1 cellular context compared by ENCODE assay signal in the genomic region with DNA sequence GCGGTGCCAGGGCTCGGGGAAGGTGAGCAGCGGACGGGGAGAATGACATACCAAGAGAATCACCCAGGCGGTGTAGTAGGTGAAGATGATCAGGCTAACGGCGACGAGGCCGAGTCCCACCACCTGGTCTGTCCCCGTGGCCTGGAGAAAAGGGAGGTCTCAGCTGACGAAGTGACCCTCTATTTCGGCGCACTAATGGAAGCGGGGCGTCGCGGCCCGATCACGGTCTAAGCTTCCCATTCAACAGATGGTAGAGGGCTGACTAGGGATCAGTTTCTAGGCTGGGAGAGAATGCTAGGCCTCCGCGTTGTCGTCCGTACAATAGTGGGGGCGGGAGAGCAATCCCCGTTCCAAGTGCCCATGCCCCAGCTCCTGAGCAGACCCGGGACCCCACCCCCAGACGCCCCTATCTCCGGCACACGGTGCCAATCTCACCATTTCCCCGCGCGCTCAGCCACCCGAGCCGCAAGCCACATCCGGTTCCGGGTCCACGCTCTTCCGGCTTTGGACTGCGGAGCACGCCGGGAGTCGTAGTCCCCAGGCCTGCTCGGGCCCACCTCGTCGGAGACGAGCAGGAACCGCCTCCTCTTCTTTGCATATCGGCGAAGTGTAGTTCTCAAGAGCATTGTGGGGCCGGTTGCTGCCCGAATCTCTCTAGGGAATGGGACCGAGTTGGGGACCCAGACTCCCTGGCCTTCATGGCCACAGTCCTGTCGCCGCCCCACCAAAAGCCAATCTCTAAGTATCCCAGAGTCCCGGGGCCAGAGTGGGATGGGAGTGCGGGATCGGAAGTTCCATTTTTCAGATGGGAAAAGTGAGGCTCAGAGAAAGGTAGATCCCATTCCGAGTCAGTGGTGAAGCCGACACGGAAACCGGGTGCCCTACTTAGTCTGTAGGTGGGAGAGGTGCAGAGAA.
A peak's percentile ranks its signal among the peaks of the same experiment; 100 is the strongest.
TF ChIP-seq lines count a peak whose summit lies in the region.

TSS of gene DPM2 (minus strand) at position 472 of the 915 bp plus-strand sequence. CDS start at position 438, 34 bp downstream.

TF ChIP-seq in HepG2, 621 proteins besides CTCF, POLR2A, EP300 and RAD21 (continued from another document and continues in another):
- no peak for TF ChIP-seq PATZ1 (CRISPR knock-in tag; IDR thresholded peaks at IDR 0.05)
- no peak for TF ChIP-seq TIGD3 (CRISPR knock-in tag; IDR thresholded peaks at IDR 0.05; ENCODE audit: borderline replicate concordance)
- TF ChIP-seq ISX (CRISPR knock-in tag; conservative IDR thresholded peaks at IDR 0.05) = 0 out of 2 replicates have a peak, but pooled peaks have one; percentile 28
- peak; percentile 32; the same call in 1 of the 2 replicates for TF ChIP-seq FOXK1 (CRISPR knock-in tag; IDR thresholded peaks at IDR 0.05; ENCODE audit: borderline replicate concordance, low read depth)
- TF ChIP-seq ZNF569 (CRISPR knock-in tag; IDR thresholded peaks at IDR 0.05; ENCODE audit: borderline replicate concordance) = no peak
- TF ChIP-seq, protein P1, sequence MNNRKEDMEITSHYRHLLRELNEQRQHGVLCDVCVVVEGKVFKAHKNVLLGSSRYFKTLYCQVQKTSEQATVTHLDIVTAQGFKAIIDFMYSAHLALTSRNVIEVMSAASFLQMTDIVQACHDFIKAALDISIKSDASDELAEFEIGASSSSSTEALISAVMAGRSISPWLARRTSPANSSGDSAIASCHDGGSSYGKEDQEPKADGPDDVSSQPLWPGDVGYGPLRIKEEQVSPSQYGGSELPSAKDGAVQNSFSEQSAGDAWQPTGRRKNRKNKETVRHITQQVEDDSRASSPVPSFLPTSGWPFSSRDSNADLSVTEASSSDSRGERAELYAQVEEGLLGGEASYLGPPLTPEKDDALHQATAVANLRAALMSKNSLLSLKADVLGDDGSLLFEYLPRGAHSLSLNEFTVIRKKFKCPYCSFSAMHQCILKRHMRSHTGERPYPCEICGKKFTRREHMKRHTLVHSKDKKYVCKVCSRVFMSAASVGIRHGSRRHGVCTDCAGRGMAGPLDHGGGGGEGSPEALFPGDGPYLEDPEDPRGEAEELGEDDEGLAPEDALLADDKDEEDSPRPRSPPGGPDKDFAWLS (CRISPR knock-in tag; IDR thresholded peaks at IDR 0.05; ENCODE audit: borderline replicate concordance) = no peak
- no peak for TF ChIP-seq ZFP62 (CRISPR knock-in tag; IDR thresholded peaks at IDR 0.05)
- TF ChIP-seq CREM (IDR thresholded peaks at IDR 0.05) = peak; percentile 89
- TF ChIP-seq CREM (CRISPR knock-in tag; IDR thresholded peaks at IDR 0.05) = no peak
- no peak for TF ChIP-seq ZNF17 (CRISPR knock-in tag; IDR thresholded peaks at IDR 0.05)
- TF ChIP-seq PAXIP1 (CRISPR knock-in tag; conservative IDR thresholded peaks at IDR 0.05) = no peak
- TF ChIP-seq ZNF619 (CRISPR knock-in tag; IDR thresholded peaks at IDR 0.05) = no peak; the same call in 1 of the 2 replicates
- no peak for TF ChIP-seq CCAR2 (optimal IDR thresholded peaks at IDR 0.05; ENCODE audit: low read depth, low read length)
- TF ChIP-seq MYC (CRISPR knock-in tag; IDR thresholded peaks at IDR 0.05; ENCODE audit: borderline replicate concordance) = peak; percentile 62; the same call in 1 of the 2 replicates
- 0 out of 2 replicates have a peak, but pooled peaks have one; percentile 48 for TF ChIP-seq ZNF709 (CRISPR knock-in tag; IDR thresholded peaks at IDR 0.05)
- TF ChIP-seq RAD51 (IDR thresholded peaks at IDR 0.05; ENCODE audit: borderline replicate concordance) = no peak
- TF ChIP-seq BCL6 (CRISPR knock-in tag; IDR thresholded peaks at IDR 0.05) = no peak; the same call in 1 of the 2 replicates
- no peak for TF ChIP-seq SMC3 (IDR thresholded peaks at IDR 0.05; ENCODE audit: low read length)
- no peak; the same call in 1 of the 2 replicates for TF ChIP-seq KDM4B (CRISPR knock-in tag; IDR thresholded peaks at IDR 0.05)
- TF ChIP-seq ZNF784 (CRISPR knock-in tag; IDR thresholded peaks at IDR 0.05; ENCODE audit: borderline replicate concordance) = no peak; the same call in 1 of the 2 replicates
- no peak for TF ChIP-seq CSRNP2 (CRISPR knock-in tag; conservative IDR thresholded peaks at IDR 0.05; ENCODE audit: low read depth)
- TF ChIP-seq, protein P2, sequence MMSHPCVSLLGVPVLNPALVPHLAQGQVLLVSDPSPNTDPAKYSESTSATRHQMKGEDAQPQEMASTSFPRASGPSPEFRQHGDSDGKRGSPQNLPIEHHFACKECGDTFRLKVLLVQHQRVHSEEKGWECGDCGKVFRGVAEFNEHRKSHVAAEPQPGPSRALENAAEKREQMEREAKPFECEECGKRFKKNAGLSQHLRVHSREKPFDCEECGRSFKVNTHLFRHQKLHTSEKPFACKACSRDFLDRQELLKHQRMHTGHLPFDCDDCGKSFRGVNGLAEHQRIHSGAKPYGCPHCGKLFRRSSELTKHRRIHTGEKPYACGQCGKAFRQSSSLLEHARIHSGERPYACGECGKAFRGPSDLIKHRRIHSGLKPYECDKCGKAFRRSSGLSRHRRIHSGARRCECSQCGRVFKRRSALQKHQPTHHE (CRISPR knock-in tag; IDR thresholded peaks at IDR 0.05; ENCODE audit: borderline replicate concordance) = no peak
- TF ChIP-seq ZNF704 (CRISPR knock-in tag; IDR thresholded peaks at IDR 0.05; ENCODE audit: borderline replicate concordance) = no peak
- no peak for TF ChIP-seq ZNF775 (CRISPR knock-in tag; IDR thresholded peaks at IDR 0.05; ENCODE audit: borderline replicate concordance)
- no peak for TF ChIP-seq ZNF530 (CRISPR knock-in tag; IDR thresholded peaks at IDR 0.05; ENCODE audit: low read depth)
- TF ChIP-seq TEAD2 (CRISPR knock-in tag; IDR thresholded peaks at IDR 0.05) = no peak
- TF ChIP-seq ZNF713 (CRISPR knock-in tag; IDR thresholded peaks at IDR 0.05) = no peak
- no peak for TF ChIP-seq ZNF776 (CRISPR knock-in tag; IDR thresholded peaks at IDR 0.05)
- TF ChIP-seq ZFAT (CRISPR knock-in tag; conservative IDR thresholded peaks at IDR 0.05) = no peak
- no peak for TF ChIP-seq ZFP41 (CRISPR knock-in tag; IDR thresholded peaks at IDR 0.05; ENCODE audit: borderline replicate concordance)
- TF ChIP-seq, protein P3, sequence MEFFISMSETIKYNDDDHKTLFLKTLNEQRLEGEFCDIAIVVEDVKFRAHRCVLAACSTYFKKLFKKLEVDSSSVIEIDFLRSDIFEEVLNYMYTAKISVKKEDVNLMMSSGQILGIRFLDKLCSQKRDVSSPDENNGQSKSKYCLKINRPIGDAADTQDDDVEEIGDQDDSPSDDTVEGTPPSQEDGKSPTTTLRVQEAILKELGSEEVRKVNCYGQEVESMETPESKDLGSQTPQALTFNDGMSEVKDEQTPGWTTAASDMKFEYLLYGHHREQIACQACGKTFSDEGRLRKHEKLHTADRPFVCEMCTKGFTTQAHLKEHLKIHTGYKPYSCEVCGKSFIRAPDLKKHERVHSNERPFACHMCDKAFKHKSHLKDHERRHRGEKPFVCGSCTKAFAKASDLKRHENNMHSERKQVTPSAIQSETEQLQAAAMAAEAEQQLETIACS (CRISPR knock-in tag; IDR thresholded peaks at IDR 0.05) = no peak
- no peak for TF ChIP-seq ZFP36 (IDR thresholded peaks at IDR 0.05; ENCODE audit: borderline replicate concordance, low read depth, low read length, partially characterized antibody)
- TF ChIP-seq KAT7 (CRISPR knock-in tag; IDR thresholded peaks at IDR 0.05; ENCODE audit: borderline replicate concordance) = peak; percentile 50; the same call in 1 of the 2 replicates
- peak; percentile 32; the same call in 1 of the 2 replicates for TF ChIP-seq KDM5B (CRISPR knock-in tag; IDR thresholded peaks at IDR 0.05; ENCODE audit: borderline replicate concordance)
- TF ChIP-seq ZNF24 (IDR thresholded peaks at IDR 0.05) = no peak
- TF ChIP-seq, protein P4, sequence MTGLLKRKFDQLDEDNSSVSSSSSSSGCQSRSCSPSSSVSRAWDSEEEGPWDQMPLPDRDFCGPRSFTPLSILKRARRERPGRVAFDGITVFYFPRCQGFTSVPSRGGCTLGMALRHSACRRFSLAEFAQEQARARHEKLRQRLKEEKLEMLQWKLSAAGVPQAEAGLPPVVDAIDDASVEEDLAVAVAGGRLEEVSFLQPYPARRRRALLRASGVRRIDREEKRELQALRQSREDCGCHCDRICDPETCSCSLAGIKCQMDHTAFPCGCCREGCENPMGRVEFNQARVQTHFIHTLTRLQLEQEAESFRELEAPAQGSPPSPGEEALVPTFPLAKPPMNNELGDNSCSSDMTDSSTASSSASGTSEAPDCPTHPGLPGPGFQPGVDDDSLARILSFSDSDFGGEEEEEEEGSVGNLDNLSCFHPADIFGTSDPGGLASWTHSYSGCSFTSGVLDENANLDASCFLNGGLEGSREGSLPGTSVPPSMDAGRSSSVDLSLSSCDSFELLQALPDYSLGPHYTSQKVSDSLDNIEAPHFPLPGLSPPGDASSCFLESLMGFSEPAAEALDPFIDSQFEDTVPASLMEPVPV (CRISPR knock-in tag; IDR thresholded peaks at IDR 0.05) = no peak
- no peak for TF ChIP-seq ZNF121 (CRISPR knock-in tag; IDR thresholded peaks at IDR 0.05)
- no peak for TF ChIP-seq KDM3A (CRISPR knock-in tag; IDR thresholded peaks at IDR 0.05; ENCODE audit: low read depth)
- TF ChIP-seq SOX6 (IDR thresholded peaks at IDR 0.05) = no peak
- peak; percentile 43; the same call in 1 of the 2 replicates for TF ChIP-seq SOX6 (CRISPR knock-in tag; IDR thresholded peaks at IDR 0.05)
- TF ChIP-seq ZNF878 (CRISPR knock-in tag; IDR thresholded peaks at IDR 0.05) = no peak
- TF ChIP-seq PHF8 (CRISPR knock-in tag; IDR thresholded peaks at IDR 0.05) = peak; percentile 77
